Comparison of ENCODE assay signal across 33 cellular contexts in the genomic region with DNA sequence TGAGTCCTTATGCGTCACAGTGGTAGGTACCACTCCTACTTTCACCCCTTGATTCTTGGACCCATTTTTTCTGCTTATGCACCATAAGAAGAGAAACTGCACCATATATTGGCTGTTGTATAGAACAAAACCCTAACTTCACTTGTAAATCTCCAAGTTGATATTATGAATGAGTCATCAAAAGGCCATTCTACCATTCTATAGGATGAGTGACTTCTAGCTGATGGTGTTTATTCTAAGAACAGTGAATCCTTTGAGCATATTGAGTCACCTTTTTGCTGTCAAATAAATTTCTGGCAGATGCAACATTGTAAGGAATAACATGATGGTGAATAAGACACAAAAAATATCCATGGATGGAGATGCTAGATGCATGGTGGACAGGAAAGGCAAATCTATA.
"Had no signal": no experiment of that assay in that cellular context is flagged by ENCODE, and none has a peak within 500 bp of the region (broad histone marks: within the 10 kb centered on the region; RNA-seq: fewer than 3 reads in every experiment).

No MANE protein-coding gene starts in this region.

- H2AFZ ChIP-seq: hepatocyte, neural progenitor cell, parathyroid adenoma had no signal

- H3K9ac ChIP-seq: neural progenitor cell, parathyroid adenoma had no signal

- DNase-seq: activated CD4-positive, alpha-beta T cell treated with anti-CD3 and anti-CD28 coated beads for 4 hours; activated CD4-positive, alpha-beta T cell treated with anti-CD3 and anti-CD28 coated beads, Interleukin-2, amount 50 U/mL, for 4 hours; activated CD8-positive, alpha-beta memory T cell treated with anti-CD3 and anti-CD28 coated beads for 24 hours; activated gamma-delta T cell; activated naive CD4-positive, alpha-beta T cell treated with anti-CD3 and anti-CD28 coated beads, Interleukin-2, amount 10 ng/mL, durations not matched to agents 7 days and 5 days; activated naive CD8-positive, alpha-beta T cell treated with anti-CD3 and anti-CD28 coated beads, Interleukin-2, amount 10 ng/mL, durations not matched to agents 7 days and 5 days; amniotic stem cell; brain microvascular endothelial cell; central memory CD4-positive, alpha-beta T cell; dermis blood vessel endothelial cell; effector CD4-positive, alpha-beta T cell; kidney; left colon; natural killer cell; occipital lobe; psoas muscle; stimulated activated CD4-positive, alpha-beta T cell treated with anti-CD3 and anti-CD28 coated beads, Interleukin-1b, Interleukin-23, amount 100 ng/mL, for 48 hours; stimulated activated CD4-positive, alpha-beta T cell treated with anti-CD3 and anti-CD28 coated beads, Interleukin-4, amount 100 ng/mL, for 4 hours; stimulated activated CD8-positive, alpha-beta memory T cell treated with anti-CD3 and anti-CD28 coated beads, Interleukin-4, amount 100 ng/mL, for 48 hours; stimulated activated naive CD8-positive, alpha-beta T cell treated with anti-CD3 and anti-CD28 coated beads, Interleukin-15, amount 100 ng/mL, for 72 hours; substantia nigra; T-helper 9 cell; tibial artery; upper lobe of right lung had no signal

- H3K4me1 ChIP-seq: gastroesophageal sphincter, neural progenitor cell, parathyroid adenoma, psoas muscle, tibial artery, upper lobe of right lung had no signal

- H3K4me3 ChIP-seq: gastroesophageal sphincter, hepatocyte, neural progenitor cell, psoas muscle, smooth muscle cell, tibial artery, upper lobe of right lung had no signal

- H3K9me3 ChIP-seq: psoas muscle, tibial artery, upper lobe of right lung had no signal

- H3K27ac ChIP-seq: brain microvascular endothelial cell, gastroesophageal sphincter, hepatocyte, neural progenitor cell, parathyroid adenoma, psoas muscle, tibial artery, upper lobe of right lung, VCaP had no signal

- FAIRE-seq: astrocyte, kidney, TTC549 had no signal

- H3K4me2 ChIP-seq: hepatocyte, neural progenitor cell, smooth muscle cell had no signal

- H3K36me3 ChIP-seq: brain microvascular endothelial cell, gastroesophageal sphincter, neural progenitor cell, tibial artery, upper lobe of right lung had no signal

- ATAC-seq: gastroesophageal sphincter; left colon; natural killer cell; psoas muscle; stimulated activated memory B cell treated with anti-CD40 and anti-IgM and Interleukin-4, amounts not matched to agents 10 μg/mL and 1 μg/mL and 100 μg/mL, for 72 hours; stimulated activated naive CD8-positive, alpha-beta T cell treated with anti-CD3 and anti-CD28 coated beads, Interleukin-15, amount 100 ng/mL, for 72 hours; upper lobe of right lung had no signal

- H3K27me3 ChIP-seq: gastroesophageal sphincter, tibial artery, upper lobe of right lung had no signal

- H3K79me2 ChIP-seq: hepatocyte, parathyroid adenoma had no signal
